In genomic region chr14:61570961-61571299, GRCh38 we compare ENCODE assay signal across 15 cellular contexts.
DNase-seq lines count a peak whose midpoint lies in the region; ATAC-seq and TF ChIP-seq lines count a peak whose summit lies in the region.
"Had no signal": no experiment of that assay in that cellular context is flagged by ENCODE, and none has a peak within 500 bp of the region (broad histone marks: within the 10 kb centered on the region; RNA-seq: fewer than 3 reads in every experiment).

No MANE protein-coding gene starts in this region.

- in situ Hi-C loops in IMR-90 (cut with MboI; ENCODE audit: low sequenced_read_pairs), result loop anchor here (25.0 kb wide), 1 partner anchor 934 kb away; the partner anchor contains the start of gene SIX1

- TF ChIP-seq RAD21 in IMR-90 (IDR thresholded peaks at IDR 0.05; ENCODE audit: low read length), result no peak

- dilution Hi-C loops in IMR-90 (cut with HindIII; ENCODE audit: low sequenced_read_pairs, unreplicated experiment), result no loop called here

- H2AFZ ChIP-seq in ACC112 (ENCODE audit: low read length, unreplicated experiment) (no peak overlapping the region), IMR-90 (replicated peaks; ENCODE audit: low read length, poor library complexity) (no peak overlapping the region), parathyroid adenoma (peak overlapping the region; percentile 31)

- H3K27me3 ChIP-seq in ACC112 (ENCODE audit: insufficient read depth, low read length), result no peaks in the 10 kb centered on the region
- H3K27me3 ChIP-seq in IMR-90 (ENCODE audit: control insufficient read depth, insufficient read depth, low read length), result no peaks in the 10 kb centered on the region
- H3K27me3 ChIP-seq in parathyroid adenoma (ENCODE audit: control insufficient read depth, insufficient read depth, low read length), result no peaks in the 10 kb centered on the region

- peak overlapping the region; percentile 35; the same call in 1 of the 2 replicates for H2AK5ac ChIP-seq in IMR-90 (ENCODE audit: low read depth, low read length)

- CTCF ChIA-PET in IMR-90 (lab: Yijun Ruan, JAX), result no interaction called here

- H3K9me1 ChIP-seq in IMR-90 (ENCODE audit: insufficient read depth, low read length), result peaks cover 24% of the 10 kb centered on the region

- H2BK20ac ChIP-seq in IMR-90 (ENCODE audit: low read depth, low read length), result peak overlapping the region; percentile 30

- H3K9ac ChIP-seq in IMR-90 (ENCODE audit: low read depth, low read length) (peak overlapping the region; percentile 13; the same call in 1 of the 2 replicates), parathyroid adenoma (no peak overlapping the region)

- H3K79me1 ChIP-seq in IMR-90 (ENCODE audit: low read depth in 1 of 2, low read length in 2 of 2), result peaks cover 4 to 21% of the 10 kb centered on the region in 2 experiments; a peak in 3 of 4 replicates

- H3K56ac ChIP-seq in IMR-90 (ENCODE audit: extremely low read depth, insufficient read depth, low read length), result no peak overlapping the region

- peak overlapping the region; percentile 74 for H3K14ac ChIP-seq in IMR-90 (replicated peaks; ENCODE audit: low read depth, low read length)

- H3K4me1 ChIP-seq in ACC112 (ENCODE audit: control insufficient read depth, insufficient read depth, low read length, unreplicated experiment), result peaks cover 96% of the 10 kb centered on the region
- H3K4me1 ChIP-seq in IMR-90 (ENCODE audit: control insufficient read depth, insufficient read depth, low read length), result peaks cover 52% of the 10 kb centered on the region
- peaks cover 28% of the 10 kb centered on the region for H3K4me1 ChIP-seq in parathyroid adenoma

- no peaks in the 10 kb centered on the region for H4K20me1 ChIP-seq in IMR-90 (ENCODE audit: insufficient read depth, low read length)

- peak overlapping the region; percentile 77; the same call in 1 of the 2 replicates for H3K4ac ChIP-seq in IMR-90 (ENCODE audit: low read depth, low read length)

- peak overlapping the region; percentile 79; the same call in 1 of the 2 replicates for H4K5ac ChIP-seq in IMR-90 (ENCODE audit: low read depth, low read length)

- no peak overlapping the region for H2AK9ac ChIP-seq in IMR-90 (replicated peaks; ENCODE audit: low read depth, low read length, poor library complexity)

- H2BK120ac ChIP-seq in IMR-90 (ENCODE audit: low read depth, low read length), result peak overlapping the region; percentile 82

- DNase-seq in IMR-90, result no peak
- DNase-seq in coronary artery (ENCODE audit: low spot score), result no peak
- no peak for DNase-seq in NCI-H2196 treated with DMSO at 0.1 percent for 48 hours (lab: John Stamatoyannopoulos, UW; ENCODE audit: unreplicated experiment)
- DNase-seq in dermis blood vessel endothelial cell, result no peak
- DNase-seq: activated CD4-positive, alpha-beta T cell treated with anti-CD3 and anti-CD28 coated beads for 1 hour; H9; left colon; NCI-H1694; nephron progenitor cell; right cardiac atrium; stimulated activated naive CD8-positive, alpha-beta T cell treated with anti-CD3 and anti-CD28 coated beads, Interleukin-15, Interleukin-2, amounts not matched to agents 100 U/mL and 50 U/mL, for 24 hours had no signal

- no CpG with 5 or more reads among the region's 2 CpGs for WGBS in IMR-90 (ENCODE audit: extremely low coverage in 2 of 2, insufficient read length in 1 of 2), 2 experiments

- H3K36me3 ChIP-seq in ACC112 (ENCODE audit: insufficient read depth, low read length) (no peaks in the 10 kb centered on the region), IMR-90 (ENCODE audit: control insufficient read depth, insufficient read depth, low read length) (no peaks in the 10 kb centered on the region), parathyroid adenoma (ENCODE audit: control insufficient read depth, insufficient read depth, low read length) (no peaks in the 10 kb centered on the region)

- H3K23ac ChIP-seq in IMR-90 (ENCODE audit: low read depth, low read length), result no peak overlapping the region

- H3K18ac ChIP-seq in IMR-90 (ENCODE audit: low read depth, low read length), result peak overlapping the region; percentile 82; the same call in 1 of the 2 replicates

- no peak overlapping the region for H2BK5ac ChIP-seq in IMR-90 (ENCODE audit: low read depth, low read length, poor library complexity, severe bottlenecking)

- no TSS peak for BruUV-seq in IMR-90 (replicated peaks; lab: Mats Ljungman, UMichigan)

- H3K79me2 ChIP-seq in ACC112 (ENCODE audit: control insufficient read depth, insufficient read depth, low read length, unreplicated experiment), result peaks cover 89% of the 10 kb centered on the region
- no peaks in the 10 kb centered on the region for H3K79me2 ChIP-seq in parathyroid adenoma

- H3K9me3 ChIP-seq in IMR-90 (ENCODE audit: control insufficient read depth, insufficient read depth, low read length) (no peaks in the 10 kb centered on the region), parathyroid adenoma (ENCODE audit: control insufficient read depth, low read length) (no peaks in the 10 kb centered on the region)

- peak overlapping the region; percentile 32 to 82; a peak in 3 of 4 replicates for H4K8ac ChIP-seq in IMR-90 (ENCODE audit: low read depth in 2 of 2, low read length in 2 of 2)

- H4K91ac ChIP-seq in IMR-90 (ENCODE audit: insufficient read depth, low read depth, low read length), result 0 out of 2 replicates have a peak overlapping the region, but pooled peaks have one; percentile 64

- ATAC-seq in IMR-90 (ENCODE audit: low read depth), result no peak
- ATAC-seq in HG03135 (IDR thresholded peaks at IDR 0.05; ENCODE audit: unreplicated experiment), result no peak
- ATAC-seq in GM21390 (IDR thresholded peaks at IDR 0.05; ENCODE audit: unreplicated experiment), result no peak
- ATAC-seq: left colon; stimulated activated naive CD8-positive, alpha-beta T cell treated with anti-CD3 and anti-CD28 coated beads, Interleukin-15, Interleukin-2, amounts not matched to agents 100 U/mL and 50 U/mL, for 24 hours had no signal

- H3K27ac ChIP-seq in ACC112 (ENCODE audit: low read depth, low read length) (peak overlapping the region; percentile 100), IMR-90 (ENCODE audit: insufficient read depth, low read length) (no peak overlapping the region), coronary artery (peak overlapping the region; percentile 47 to 72), parathyroid adenoma (no peak overlapping the region)

- intact Hi-C loops in IMR-90 (cut with micrococcal nuclease), result no loop called here

- no peak for TF ChIP-seq POLR2A in IMR-90 (IDR thresholded peaks at IDR 0.05; ENCODE audit: low read depth, low read length)

- TF ChIP-seq CTCF in IMR-90 (conservative IDR thresholded peaks at IDR 0.05; ENCODE audit: low read depth, low read length), result no peak
- no peak for TF ChIP-seq CTCF in coronary artery (IDR thresholded peaks at IDR 0.05)
- no peak for TF ChIP-seq CTCF in parathyroid adenoma (IDR thresholded peaks at IDR 0.05)

- peak overlapping the region; percentile 81; the same call in 2 of the 3 replicates for H2BK15ac ChIP-seq in IMR-90 (ENCODE audit: low read depth, low read length)

- no peak overlapping the region for H3K4me2 ChIP-seq in IMR-90 (ENCODE audit: low read depth, low read length)
- no peak overlapping the region for H3K4me2 ChIP-seq in parathyroid adenoma (ENCODE audit: low read length)

- H3K4me3 ChIP-seq in ACC112 (ENCODE audit: low read depth, low read length), result peak overlapping the region; percentile 75
- H3K4me3 ChIP-seq in IMR-90 (ENCODE audit: insufficient read depth, low read depth, low read length), result no peak overlapping the region
- no peak overlapping the region for H3K4me3 ChIP-seq in coronary artery
- H3K4me3 ChIP-seq in parathyroid adenoma (ENCODE audit: low read depth, low read length), result no peak overlapping the region

- POLR2A ChIA-PET in IMR-90 (lab: Charles Lee; ENCODE audit: unreplicated experiment), result no interaction called here

TF ChIP-seq in IMR-90, 13 proteins besides CTCF, POLR2A, EP300 and RAD21:
- TF ChIP-seq MAFK (IDR thresholded peaks at IDR 0.05; ENCODE audit: low read depth, low read length), result no peak
- TF ChIP-seq MAZ (IDR thresholded peaks at IDR 0.05; ENCODE audit: borderline replicate concordance, low read depth, low read length), result no peak
- TF ChIP-seq, protein P1, sequence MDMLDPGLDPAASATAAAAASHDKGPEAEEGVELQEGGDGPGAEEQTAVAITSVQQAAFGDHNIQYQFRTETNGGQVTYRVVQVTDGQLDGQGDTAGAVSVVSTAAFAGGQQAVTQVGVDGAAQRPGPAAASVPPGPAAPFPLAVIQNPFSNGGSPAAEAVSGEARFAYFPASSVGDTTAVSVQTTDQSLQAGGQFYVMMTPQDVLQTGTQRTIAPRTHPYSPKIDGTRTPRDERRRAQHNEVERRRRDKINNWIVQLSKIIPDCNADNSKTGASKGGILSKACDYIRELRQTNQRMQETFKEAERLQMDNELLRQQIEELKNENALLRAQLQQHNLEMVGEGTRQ (IDR thresholded peaks at IDR 0.05; ENCODE audit: low read depth, low read length), result no peak
- no peak for TF ChIP-seq CEBPB (IDR thresholded peaks at IDR 0.05; ENCODE audit: low read depth, low read length)
- no peak for TF ChIP-seq NFE2L2 (IDR thresholded peaks at IDR 0.05; ENCODE audit: low read depth, low read length)
- no peak for TF ChIP-seq MXI1 (IDR thresholded peaks at IDR 0.05; ENCODE audit: borderline replicate concordance, low read depth, low read length)
- TF ChIP-seq FOS (IDR thresholded peaks at IDR 0.05; ENCODE audit: low read depth, low read length), result no peak
- TF ChIP-seq, protein P2, sequence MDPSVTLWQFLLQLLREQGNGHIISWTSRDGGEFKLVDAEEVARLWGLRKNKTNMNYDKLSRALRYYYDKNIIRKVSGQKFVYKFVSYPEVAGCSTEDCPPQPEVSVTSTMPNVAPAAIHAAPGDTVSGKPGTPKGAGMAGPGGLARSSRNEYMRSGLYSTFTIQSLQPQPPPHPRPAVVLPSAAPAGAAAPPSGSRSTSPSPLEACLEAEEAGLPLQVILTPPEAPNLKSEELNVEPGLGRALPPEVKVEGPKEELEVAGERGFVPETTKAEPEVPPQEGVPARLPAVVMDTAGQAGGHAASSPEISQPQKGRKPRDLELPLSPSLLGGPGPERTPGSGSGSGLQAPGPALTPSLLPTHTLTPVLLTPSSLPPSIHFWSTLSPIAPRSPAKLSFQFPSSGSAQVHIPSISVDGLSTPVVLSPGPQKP (IDR thresholded peaks at IDR 0.05; ENCODE audit: borderline replicate concordance, low read depth, low read length), result no peak
- no peak for TF ChIP-seq SMC3 (IDR thresholded peaks at IDR 0.05; ENCODE audit: low read depth, low read length)
- TF ChIP-seq RCOR1 (IDR thresholded peaks at IDR 0.05; ENCODE audit: insufficient replicate concordance, low read length), result no peak
- no peak for TF ChIP-seq CHD1 (IDR thresholded peaks at IDR 0.05; ENCODE audit: low read depth, low read length)
- no peak for TF ChIP-seq BHLHE40 (IDR thresholded peaks at IDR 0.05; ENCODE audit: low read depth, low read length)
- TF ChIP-seq RFX5 (IDR thresholded peaks at IDR 0.05; ENCODE audit: low read depth, low read length), result no peak

Comparison
In these comparisons a context has a peak if more than half of its experiments do, and no peak if none do; other contexts are left out.
1. H3K27ac ChIP-seq: peak in ACC112 (single experiment) and coronary artery (2 of 2); none in IMR-90 (single experiment) and parathyroid adenoma (single experiment).